6 cellular contexts compared by ENCODE assay signal in the genomic region with DNA sequence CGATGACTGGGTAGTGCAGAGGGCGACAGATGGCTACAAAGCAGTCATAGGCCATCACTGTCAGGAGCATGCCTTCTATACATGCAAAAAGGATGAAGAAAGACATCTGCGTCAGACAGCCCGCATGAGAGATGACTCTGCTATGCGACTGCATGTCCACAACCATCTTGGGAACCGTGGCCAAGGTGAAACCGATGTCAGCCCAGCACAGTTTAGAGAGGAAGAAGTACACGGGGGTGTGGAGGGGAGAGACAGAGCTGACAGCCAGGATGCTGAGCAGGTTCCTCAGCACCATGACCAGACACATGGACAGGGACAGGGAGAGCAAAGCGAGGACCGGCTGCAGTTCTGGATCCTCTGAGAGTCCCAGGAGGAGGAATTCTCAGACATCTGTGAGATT. TPM values are rescaled to one million over a fixed set of nuclear protein-coding genes. Genes with fewer than 3 reads are reported as not detected.
"Had no signal": no experiment of that assay in that cellular context is flagged by ENCODE, and none has a peak within 500 bp of the region (broad histone marks: within the 10 kb centered on the region; RNA-seq: fewer than 3 reads in every experiment).

No MANE protein-coding gene starts in this region.

RNA-seq across cellular contexts. Expression of a gene that starts 41.6 kb away (rescaled TPM):
- total RNA-seq: HT-29, HT1080, IMR-90 had no signal
- polyA plus RNA-seq: IgD-negative memory B cell, IMR-90 had no signal

RNA-seq across cellular contexts. Expression of a gene that starts 44.7 kb away (rescaled TPM):
- total RNA-seq: HepG2, HT-29, HT1080, IMR-90, K562 had no signal
- polyA plus RNA-seq: HepG2, IgD-negative memory B cell, IMR-90, K562 had no signal
